ENCODE assay signal across 14 cellular contexts in the genomic region with DNA sequence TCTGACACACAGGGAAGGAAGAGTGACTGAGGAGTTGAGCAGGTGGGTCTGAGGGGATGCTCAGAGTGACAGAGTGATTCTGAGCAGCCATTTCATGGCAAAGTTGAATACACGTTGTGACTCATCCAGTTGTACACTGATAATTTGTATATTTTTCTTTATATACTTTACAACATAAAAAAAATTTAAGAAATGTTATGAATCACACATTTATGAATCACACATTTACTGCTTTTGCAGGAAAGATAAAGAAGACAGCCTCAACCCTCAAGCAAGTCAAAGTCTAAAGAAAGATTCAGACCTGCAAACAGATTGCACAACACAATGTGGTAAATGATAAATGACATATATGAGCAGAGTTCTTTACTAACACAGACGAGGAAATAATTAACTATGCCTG. TPM values are rescaled to one million over a fixed set of nuclear protein-coding genes. Genes with fewer than 3 reads are reported as not detected.
DNase-seq lines count a peak whose midpoint lies in the region; ATAC-seq, FAIRE-seq and TF ChIP-seq lines count a peak whose summit lies in the region.
"Had no signal": no experiment of that assay in that cellular context is flagged by ENCODE, and none has a peak within 500 bp of the region (broad histone marks: within the 10 kb centered on the region; RNA-seq: fewer than 3 reads in every experiment).

No MANE protein-coding gene starts in this region.

- FAIRE-seq in HTR-8/SVneo (lab: Jason Lieb, UNC) (no peak), bronchial epithelial cell (lab: Jason Lieb, UNC) (no peak)

- no peak for TF ChIP-seq POLR2A in spleen (IDR thresholded peaks at IDR 0.05)

- WGBS in liver: 22% methylated on average over 2 of the region's 2 CpGs
- WGBS in spleen, 5 donors: 32 to 53% (median 47%) methylated on average over 2 of the region's 2 CpGs

- no peaks in the 10 kb centered on the region for H3K36me3 ChIP-seq in bronchial epithelial cell (ENCODE audit: control insufficient read depth, insufficient read depth, low read length)
- H3K36me3 ChIP-seq in liver (ENCODE audit: control insufficient read depth in 4 of 4, insufficient read depth in 3 of 4, low read depth in 1 of 4, low read length in 3 of 4): no peaks in the 10 kb centered on the region
- H3K36me3 ChIP-seq in spleen: no peaks in the 10 kb centered on the region

- no peak overlapping the region for H3K27ac ChIP-seq in liver (ENCODE audit: low read depth in 1 of 2, low read length in 2 of 2)
- H3K27ac ChIP-seq in spleen: no peak overlapping the region
- H3K27ac ChIP-seq: KMS-11, SK-N-MC had no signal

- no peaks in the 10 kb centered on the region for H3K9me3 ChIP-seq in liver (ENCODE audit: control insufficient read depth in 4 of 4, low read length in 3 of 4)
- no peaks in the 10 kb centered on the region for H3K9me3 ChIP-seq in spleen

- intact Hi-C loops in spleen (cut with DNase I; ENCODE audit: low total_unique reads): no loop called here

- H3K4me1 ChIP-seq in liver (ENCODE audit: control insufficient read depth in 4 of 4, insufficient read depth in 4 of 4, low read length in 3 of 4): peaks cover 4 to 13% (median 11%) of the 10 kb centered on the region in 4 donors
- no peaks in the 10 kb centered on the region for H3K4me1 ChIP-seq in spleen

- H3K27me3 ChIP-seq in bronchial epithelial cell (ENCODE audit: control insufficient read depth, insufficient read depth, low read length): no peaks in the 10 kb centered on the region
- H3K27me3 ChIP-seq in liver (ENCODE audit: control insufficient read depth in 4 of 4, insufficient read depth in 4 of 4, low read length in 3 of 4): no peaks in the 10 kb centered on the region
- peaks cover 0 to 12% (median 0%) of the 10 kb centered on the region in 7 donors for H3K27me3 ChIP-seq in spleen (replicated peaks in 1 of 7)

- no peak for TF ChIP-seq RAD21 in liver (IDR thresholded peaks at IDR 0.05)

- DNase-seq in COLO829 (ENCODE audit: low spot score) (peak; percentile 60), HTR-8/SVneo (ENCODE audit: insufficient read length, low spot score) (peak; percentile 70), bronchial epithelial cell (ENCODE audit: low read depth) (peak; percentile 96), spleen (no peak), NCI-H82 (lab: John Stamatoyannopoulos, UW) (no peak)
- DNase-seq: activated CD4-positive, alpha-beta T cell treated with anti-CD3 and anti-CD28 coated beads, Interleukin-2, amount 50 U/mL, for 1 hour; activated naive CD4-positive, alpha-beta T cell treated with Interleukin-2 at 50 U/mL for 16 hours; NCI-H446; stimulated activated CD4-positive, alpha-beta T cell treated with anti-CD3 and anti-CD28 coated beads, Interleukin-4, amount 100 ng/mL, for 1 hour had no signal

- H3K9ac ChIP-seq in liver (ENCODE audit: low read depth in 1 of 2, low read length in 2 of 2): no peak overlapping the region
- H3K9ac ChIP-seq: KMS-11 had no signal

- TF ChIP-seq CTCF in bronchial epithelial cell (IDR thresholded peaks at IDR 0.05; ENCODE audit: insufficient read depth, low read length, severe bottlenecking) (no peak), liver (IDR thresholded peaks at IDR 0.05; ENCODE audit: low read depth, low read length, missing input control) (no peak), spleen (IDR thresholded peaks at IDR 0.05 in 8 of 11, conservative IDR thresholded peaks at IDR 0.05 in 3 of 11) (no peak)

- ATAC-seq in GM19351 (IDR thresholded peaks at IDR 0.05; ENCODE audit: unreplicated experiment) (no peak), HG03469 (IDR thresholded peaks at IDR 0.05; ENCODE audit: unreplicated experiment) (no peak)

- H3K4me3 ChIP-seq in bronchial epithelial cell (ENCODE audit: low read depth, low read length) (no peak overlapping the region), liver (ENCODE audit: low read depth in 1 of 3, low read length in 3 of 3) (no peak overlapping the region), spleen (no peak overlapping the region)
- H3K4me3 ChIP-seq: SK-N-MC had no signal

TF ChIP-seq in liver, 16 proteins besides CTCF, POLR2A, EP300 and RAD21:
- TF ChIP-seq FOXA2 (IDR thresholded peaks at IDR 0.05) (no peak), RXRA (IDR thresholded peaks at IDR 0.05) (peak in 1 of 2 donors; percentile 27), HNF4A (conservative IDR thresholded peaks at IDR 0.05) (peak; percentile 83 to 86), SP1 (IDR thresholded peaks at IDR 0.05) (peak; percentile 73), JUND (IDR thresholded peaks at IDR 0.05) (peak; percentile 52 to 86), HNF4G (IDR thresholded peaks at IDR 0.05) (peak; percentile 61)

RNA-seq across cellular contexts. Expression of gene CHMP2B, which starts 21.0 kb away (rescaled TPM):
- total RNA-seq in bronchial epithelial cell: 27.4 and 31.5 TPM in 2 replicates
- total RNA-seq in liver: 10 to 100 TPM; 15.5 TPM
- 10 to 100 TPM; 12.6 to 49.5 TPM for polyA plus RNA-seq in liver
- 10 to 100 TPM; 30.1 to 39.2 (median 34.8) TPM for total RNA-seq in spleen
- 10 to 100 TPM; 14.7 to 23.3 (median 18.0) TPM for polyA plus RNA-seq in spleen

Comparison
In these comparisons a context has a peak if more than half of its experiments do, and no peak if none do; other contexts are left out.
1. DNase-seq: peak in COLO829 (single experiment), HTR-8/SVneo (single experiment) and bronchial epithelial cell (single experiment); none in spleen (single experiment) and NCI-H82 (single experiment).